In the genomic region with DNA sequence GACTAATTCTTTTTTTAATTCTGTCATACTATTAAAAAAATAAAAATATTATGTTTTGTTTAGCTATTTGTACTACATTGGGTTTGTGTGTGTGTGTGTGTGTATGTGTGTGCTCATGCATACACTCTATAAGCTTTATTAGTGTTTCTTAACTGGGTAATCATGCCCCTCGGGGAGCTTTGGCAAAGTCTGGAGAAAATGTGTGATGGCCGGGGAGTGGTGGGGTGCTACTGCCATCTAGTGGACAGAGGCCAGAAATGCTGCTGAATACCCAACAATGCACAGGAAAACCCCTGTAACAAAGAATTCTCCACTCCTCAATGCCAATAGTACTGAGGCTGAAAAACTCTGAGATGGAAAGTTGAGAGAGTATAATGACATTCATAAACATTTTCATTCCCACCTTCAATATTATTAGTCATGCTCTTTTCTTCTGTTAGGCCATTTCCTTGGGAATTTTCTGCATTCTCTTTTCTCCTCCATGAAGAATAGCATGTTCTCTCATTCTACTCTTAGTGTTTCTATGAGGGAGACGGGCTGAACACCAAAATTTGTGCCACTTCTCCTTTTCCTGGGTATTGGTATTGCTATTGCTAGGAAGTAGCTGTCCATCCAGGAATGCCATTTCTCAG, we compare ENCODE assay signal across 8 cellular contexts.
DNase-seq lines count a peak whose midpoint lies in the region; ATAC-seq and TF ChIP-seq lines count a peak whose summit lies in the region.

No MANE protein-coding gene starts in this region.

- H3K4me3 Mint-ChIP-seq in activated T-helper 2 cell treated with anti-CD3 and anti-CD28 coated beads, Interferon-gamma antibody, Interleukin-2, Interleukin-4, amounts not matched to agents 10 μg/mL and 5 μg/mL and 100 μg/mL, durations not matched to agents 14 hours and 24 hours and 36 hours (ENCODE audit: low read depth) = no peak overlapping the region

- H3K27me3 Mint-ChIP-seq in activated T-helper 2 cell treated with anti-CD3 and anti-CD28 coated beads, Interferon-gamma antibody, Interleukin-2, Interleukin-4, amounts not matched to agents 10 μg/mL and 5 μg/mL and 100 μg/mL, durations not matched to agents 14 hours and 24 hours and 36 hours (ENCODE audit: low read depth) = peaks cover 7% of the 10 kb centered on the region

- intact Hi-C loops in activated T-helper 2 cell treated with anti-CD3 and anti-CD28 coated beads, Interferon-gamma antibody, Interleukin-2, Interleukin-4, amounts not matched to agents 10 μg/mL and 5 μg/mL and 100 μg/mL, durations not matched to agents 14 hours and 24 hours and 36 hours (cut with micrococcal nuclease) = loop anchor here (1.0 to 2.0 kb wide), 3 partner anchors 210 to 339 kb away; no protein-coding TSS in a partner anchor
- intact Hi-C loops in tibial artery (cut with DNase I; ENCODE audit: low total_unique reads) = loop anchor here (5.0 kb wide), 1 partner anchor 212 kb away; no protein-coding TSS in a partner anchor

- H3K4me3 ChIP-seq in osteoblast (ENCODE audit: insufficient read depth, low read length) (no peak overlapping the region), tibial artery (no peak overlapping the region)

- no peaks in the 10 kb centered on the region for H3K79me2 ChIP-seq in osteoblast (ENCODE audit: insufficient read depth, low read length)

- H3K27ac ChIP-seq in osteoblast (ENCODE audit: low read depth, low read length) (no peak overlapping the region), tibial artery (no peak overlapping the region)

- H3K4me1 ChIP-seq in osteoblast (ENCODE audit: insufficient read depth, low read length) (peaks cover 11% of the 10 kb centered on the region), tibial artery (no peaks in the 10 kb centered on the region)

- H3K9me3 ChIP-seq in osteoblast (ENCODE audit: low read depth, low read length) = no peaks in the 10 kb centered on the region
- H3K9me3 ChIP-seq in tibial artery = no peaks in the 10 kb centered on the region

- no peaks in the 10 kb centered on the region for H3K4me1 Mint-ChIP-seq in activated T-helper 2 cell treated with anti-CD3 and anti-CD28 coated beads, Interferon-gamma antibody, Interleukin-2, Interleukin-4, amounts not matched to agents 10 μg/mL and 5 μg/mL and 100 μg/mL, durations not matched to agents 14 hours and 24 hours and 36 hours (ENCODE audit: low read depth)

- no peaks in the 10 kb centered on the region for H3K9me3 Mint-ChIP-seq in activated T-helper 2 cell treated with anti-CD3 and anti-CD28 coated beads, Interferon-gamma antibody, Interleukin-2, Interleukin-4, amounts not matched to agents 10 μg/mL and 5 μg/mL and 100 μg/mL, durations not matched to agents 14 hours and 24 hours and 36 hours

- H3K36me3 Mint-ChIP-seq in activated T-helper 2 cell treated with anti-CD3 and anti-CD28 coated beads, Interferon-gamma antibody, Interleukin-2, Interleukin-4, amounts not matched to agents 10 μg/mL and 5 μg/mL and 100 μg/mL, durations not matched to agents 14 hours and 24 hours and 36 hours (ENCODE audit: low read depth) = no peaks in the 10 kb centered on the region

- TF ChIP-seq CTCF in osteoblast (IDR thresholded peaks at IDR 0.05; ENCODE audit: extremely low read depth, low read depth, low read length) (peak; percentile 94), tibial artery (IDR thresholded peaks at IDR 0.05) (peak; percentile 86 to 90)

- H3K36me3 ChIP-seq in osteoblast (ENCODE audit: insufficient read depth, low read length) (no peaks in the 10 kb centered on the region), tibial artery (peaks cover 13 to 20% (median 16%) of the 10 kb centered on the region in 3 donors)

- no peaks in the 10 kb centered on the region for H3K27me3 ChIP-seq in osteoblast (ENCODE audit: insufficient read depth, low read length)
- H3K27me3 ChIP-seq in tibial artery = no peaks in the 10 kb centered on the region

- no peak overlapping the region for H3K27ac Mint-ChIP-seq in activated T-helper 2 cell treated with anti-CD3 and anti-CD28 coated beads, Interferon-gamma antibody, Interleukin-2, Interleukin-4, amounts not matched to agents 10 μg/mL and 5 μg/mL and 100 μg/mL, durations not matched to agents 14 hours and 24 hours and 36 hours

- H3K4me2 ChIP-seq in osteoblast (ENCODE audit: insufficient read depth, low read length) = peak overlapping the region; percentile 39

- H4K20me1 ChIP-seq in osteoblast (ENCODE audit: insufficient read depth, low read length) = no peaks in the 10 kb centered on the region

- ATAC-seq in GM21515 (IDR thresholded peaks at IDR 0.05; ENCODE audit: unreplicated experiment) = peak; percentile 93

- DNase-seq in DMS53 (lab: John Stamatoyannopoulos, UW) (peak; percentile 31), HuH-7.5 (ENCODE audit: low spot score) (peak; percentile 4), RPMI8226 (peak; percentile 40), foreskin melanocyte (peak; percentile 62), osteoblast (ENCODE audit: insufficient read length, low spot score, missing footprints) (peak; percentile 32), tibial artery (peak; percentile 39 to 68)
- DNase-seq in activated T-helper 2 cell treated with anti-CD3 and anti-CD28 coated beads, Interferon-gamma antibody, Interleukin-2, Interleukin-4, amounts not matched to agents 10 μg/mL and 5 μg/mL and 100 μg/mL, durations not matched to agents 14 hours and 24 hours and 36 hours (ENCODE audit: low spot score) = peak; percentile 34

- H2AFZ ChIP-seq in osteoblast (ENCODE audit: low read length) = no peak overlapping the region

Comparison
In these comparisons a context has a peak if more than half of its experiments do, and no peak if none do; other contexts are left out.
1. DNase-seq: peak in every context shown above with its lines; median percentile 62 in foreskin melanocyte; 54 in tibial artery; 40 in RPMI8226; 34 in activated T-helper 2 cell treated with anti-CD3 and anti-CD28 coated beads, Interferon-gamma antibody, Interleukin-2, Interleukin-4, amounts not matched to agents 10 μg/mL and 5 μg/mL and 100 μg/mL, durations not matched to agents 14 hours and 24 hours and 36 hours; 32 in osteoblast; 31 in DMS53; 4 in HuH-7.5.